ENCODE assay signal across 34 cellular contexts in the genomic region with DNA sequence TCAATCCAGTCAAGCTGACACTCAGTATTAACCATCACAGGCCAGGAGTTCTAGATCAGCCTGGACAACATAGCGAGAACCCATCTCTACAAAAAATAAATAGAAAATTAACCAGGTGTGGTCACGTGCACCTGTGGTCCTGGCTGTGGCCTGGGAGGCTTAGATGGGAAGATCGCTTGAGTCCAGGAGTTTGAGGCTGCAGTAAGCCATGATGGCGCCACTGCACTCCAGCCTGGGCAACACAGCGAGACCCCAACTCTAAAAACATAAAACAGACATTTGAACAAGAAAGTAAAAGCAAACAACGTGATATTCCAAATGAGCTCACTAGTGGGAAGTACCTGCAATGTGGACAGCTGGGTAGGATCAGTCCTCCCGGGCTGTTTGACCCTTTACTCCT.
"Had no signal": no experiment of that assay in that cellular context is flagged by ENCODE, and none has a peak within 500 bp of the region (broad histone marks: within the 10 kb centered on the region; RNA-seq: fewer than 3 reads in every experiment).

No MANE protein-coding gene starts in this region.

- H3K27ac ChIP-seq: KMS-11 had no signal

- H3K4me3 ChIP-seq: MG63 had no signal

- H3K27me3 ChIP-seq: MG63 had no signal

- DNase-seq: Karpas-422, Kasumi-1, MG63, MM.1S, MV-4-11, NCI-H1048, NCI-H1092, NCI-H1092 treated with DMSO at 0.1 percent for 48 hours, NCI-H1105, NCI-H1105 treated with DMSO at 0.1 percent for 48 hours, NCI-H1417, NCI-H1417 treated with DMSO at 0.1 percent for 48 hours, NCI-H1436, NCI-H1436 treated with DMSO at 0.1 percent for 48 hours, NCI-H146, NCI-H1694, NCI-H1694 treated with DMSO at 0.1 percent for 48 hours, NCI-H187, NCI-H187 treated with DMSO at 0.1 percent for 48 hours, NCI-H1930, NCI-H2029, NCI-H2029 treated with DMSO at 0.1 percent for 48 hours, NCI-H2081, NCI-H2081 treated with DMSO at 0.1 percent for 48 hours, NCI-H2107, NCI-H2171, NCI-H2171 treated with DMSO at 0.1 percent for 48 hours, NCI-H2227 treated with DMSO at 0.1 percent for 48 hours, NCI-H226, NCI-H345, NCI-H446, NCI-H446 treated with DMSO at 0.1 percent for 48 hours, NCI-H510A had no signal

- H3K36me3 ChIP-seq: MG63 had no signal

- H3K9ac ChIP-seq: KMS-11 had no signal

- H3K9me3 ChIP-seq: MG63 had no signal

- H3K4me2 ChIP-seq: KMS-11 had no signal
